ENCODE assay signal across 21 cellular contexts in the genomic region with DNA sequence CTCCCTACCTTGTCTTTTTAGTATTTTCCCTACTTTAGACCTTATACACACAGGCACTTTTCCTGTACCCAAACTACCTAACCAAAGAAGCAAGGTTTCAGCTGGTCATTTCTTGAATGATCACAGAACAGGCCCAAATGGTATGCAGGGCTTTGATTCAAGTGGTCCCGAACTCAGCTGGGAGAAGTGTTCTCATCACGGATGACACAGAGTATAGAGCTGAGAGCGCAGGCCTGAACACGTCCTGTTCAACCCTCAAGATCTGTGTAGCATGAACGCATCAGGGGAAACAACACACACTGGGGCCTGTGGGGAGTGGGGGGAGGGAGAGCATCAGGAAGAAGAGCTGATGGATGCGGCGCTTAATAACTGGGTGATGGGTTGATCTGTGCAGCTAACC.
"Had no signal": no experiment of that assay in that cellular context is flagged by ENCODE, and none has a peak within 500 bp of the region (broad histone marks: within the 10 kb centered on the region; RNA-seq: fewer than 3 reads in every experiment).

No MANE protein-coding gene starts in this region.

- H3K79me2 ChIP-seq: parathyroid adenoma had no signal

- FAIRE-seq: endometrium, kidney, small intestine had no signal

- H2AFZ ChIP-seq: parathyroid adenoma had no signal

- H3K9ac ChIP-seq: parathyroid adenoma had no signal

- H3K27me3 ChIP-seq: gastrocnemius medialis, right lobe of liver, testis, tibial artery had no signal

- H3K4me1 ChIP-seq: gastrocnemius medialis, parathyroid adenoma, right lobe of liver, tibial artery had no signal

- H3K4me3 ChIP-seq: gastrocnemius medialis, lung, mucosa of descending colon, right lobe of liver, testis, tibial artery had no signal

- H3K36me3 ChIP-seq: gastrocnemius medialis, right lobe of liver, tibial artery had no signal

- H3K9me3 ChIP-seq: gastrocnemius medialis, mucosa of descending colon, right lobe of liver, testis, tibial artery had no signal

- ATAC-seq: effector memory CD8-positive, alpha-beta T cell; gastrocnemius medialis; left lobe of liver; mucosa of descending colon; natural killer cell treated with Interleukin-12 subunit alpha and Interleukin-12 subunit beta and Interleukin-15 and Interleukin-18, amount 100 ng/mL, for 72 hours; right lobe of liver; stimulated activated naive B cell treated with anti-CD40 and anti-IgM and Interleukin-4, amounts not matched to agents 10 μg/mL and 1 μg/mL and 100 μg/mL, for 72 hours had no signal

- DNase-seq: cortex of kidney; effector memory CD8-positive, alpha-beta T cell; gastrocnemius medialis; head of caudate nucleus; kidney; mesenchymal stem cell; mucosa of descending colon; naive B cell; right lobe of liver; small intestine; stimulated activated CD4-positive, alpha-beta T cell treated with anti-CD3 and anti-CD28 coated beads, Interleukin-15, amount 100 ng/mL, for 24 hours; stimulated activated CD4-positive, alpha-beta T cell treated with anti-CD3 and anti-CD28 coated beads, Interleukin-2, amount 100 ng/mL, for 48 hours; stimulated activated naive B cell treated with anti-CD40 and anti-IgM and Interleukin-4, amounts not matched to agents 10 μg/mL and 1 μg/mL and 100 μg/mL, for 72 hours; substantia nigra; testis; tibial artery had no signal

- H3K27ac ChIP-seq: gastrocnemius medialis, parathyroid adenoma, right lobe of liver, testis, tibial artery had no signal
